2 cellular contexts compared by ENCODE assay signal in genomic region chr11:70503201-70503877, GRCh38.
TF ChIP-seq lines count a peak whose summit lies in the region.

No MANE protein-coding gene starts in this region.

TF ChIP-seq in HepG2, 621 proteins besides CTCF, POLR2A, EP300 and RAD21 (continued from another document):
- TF ChIP-seq ZBTB44 (CRISPR knock-in tag; IDR thresholded peaks at IDR 0.05) (no peak), ZBTB49 (CRISPR knock-in tag; IDR thresholded peaks at IDR 0.05; ENCODE audit: borderline replicate concordance) (no peak), PBX2 (CRISPR knock-in tag; IDR thresholded peaks at IDR 0.05) (no peak), ZNF331 (CRISPR knock-in tag; IDR thresholded peaks at IDR 0.05) (no peak), ZMYM4 (CRISPR knock-in tag; IDR thresholded peaks at IDR 0.05) (no peak), STAT5B (CRISPR knock-in tag; IDR thresholded peaks at IDR 0.05) (no peak), E2F2 (CRISPR knock-in tag; IDR thresholded peaks at IDR 0.05; ENCODE audit: borderline replicate concordance) (no peak), SIN3B (IDR thresholded peaks at IDR 0.05; ENCODE audit: low read length) (no peak), SNAPC5 (CRISPR knock-in tag; IDR thresholded peaks at IDR 0.05; ENCODE audit: borderline replicate concordance) (no peak)

TF ChIP-seq in SK-N-SH, 30 proteins besides CTCF, POLR2A, EP300 and RAD21 (continued from another document):
- TF ChIP-seq REST (IDR thresholded peaks at IDR 0.05; ENCODE audit: low read depth, low read length), result no peak
- no peak for TF ChIP-seq EZH2phosphoT487 (IDR thresholded peaks at IDR 0.05; ENCODE audit: borderline replicate concordance, low read depth)
- no peak for TF ChIP-seq CHD2 (IDR thresholded peaks at IDR 0.05; ENCODE audit: low read length, partially characterized antibody)
- no peak for TF ChIP-seq NRF1 (IDR thresholded peaks at IDR 0.05; ENCODE audit: low read depth, low read length)
- no peak for TF ChIP-seq MXI1 (IDR thresholded peaks at IDR 0.05; ENCODE audit: low read depth, low read length)
- TF ChIP-seq IRF3 (IDR thresholded peaks at IDR 0.05; ENCODE audit: low read depth, low read length), result no peak
- no peak for TF ChIP-seq RCOR1 (IDR thresholded peaks at IDR 0.05; ENCODE audit: low read length)
- no peak for TF ChIP-seq TCF12 (IDR thresholded peaks at IDR 0.05)
- TF ChIP-seq NFIC (IDR thresholded peaks at IDR 0.05; ENCODE audit: borderline replicate concordance), result no peak
- TF ChIP-seq RXRA (IDR thresholded peaks at IDR 0.05; ENCODE audit: borderline replicate concordance, low read depth), result no peak
- no peak for TF ChIP-seq PBX3 (IDR thresholded peaks at IDR 0.05)
- TF ChIP-seq GATA2 (CRISPR knock-in tag; IDR thresholded peaks at IDR 0.05), result no peak
TF ChIP-seq in SK-N-SH: peak in this region for 0.
